Comparison of ENCODE assay signal across 1 cellular context in genomic region chr17:39952665-39953470, GRCh38.
TF ChIP-seq lines count a peak whose summit lies in the region.

No MANE protein-coding gene starts in this region.

TF ChIP-seq in HepG2, 621 proteins besides CTCF, POLR2A, EP300 and RAD21 (continued from another document and continues in another):
- 0 out of 2 replicates have a peak, but pooled peaks have one; percentile 62 for TF ChIP-seq ZNF713 (CRISPR knock-in tag; IDR thresholded peaks at IDR 0.05)
- 0 out of 2 replicates have a peak, but pooled peaks have one; percentile 18 for TF ChIP-seq KDM5B (CRISPR knock-in tag; IDR thresholded peaks at IDR 0.05; ENCODE audit: borderline replicate concordance)
- peak; percentile 88; the same call in 1 of the 2 replicates for TF ChIP-seq ZNF619 (CRISPR knock-in tag; IDR thresholded peaks at IDR 0.05)
- peak; percentile 30 for TF ChIP-seq ASH2L (IDR thresholded peaks at IDR 0.05; ENCODE audit: insufficient read length, low read depth, low read length)
- TF ChIP-seq ZNF746 (CRISPR knock-in tag; IDR thresholded peaks at IDR 0.05), result no peak
- peak; percentile 33; the same call in 1 of the 2 replicates for TF ChIP-seq ZNF281 (CRISPR knock-in tag; IDR thresholded peaks at IDR 0.05; ENCODE audit: borderline replicate concordance)
- TF ChIP-seq HNRNPLL (IDR thresholded peaks at IDR 0.05; ENCODE audit: low read depth, low read length, poor library complexity, severe bottlenecking), result no peak
- 0 out of 2 replicates have a peak, but pooled peaks have one; percentile 14 for TF ChIP-seq PCBP1 (IDR thresholded peaks at IDR 0.05; ENCODE audit: borderline replicate concordance, low read depth, low read length)
- TF ChIP-seq ZNF17 (CRISPR knock-in tag; IDR thresholded peaks at IDR 0.05), result no peak
- TF ChIP-seq HCFC1 (IDR thresholded peaks at IDR 0.05; ENCODE audit: low read depth, low read length), result no peak
- peak; percentile 21; the same call in 1 of the 2 replicates for TF ChIP-seq HNF4A (CRISPR knock-in tag; IDR thresholded peaks at IDR 0.05)
- no peak for TF ChIP-seq ZNF329 (CRISPR knock-in tag; IDR thresholded peaks at IDR 0.05; ENCODE audit: low read depth)
- 0 out of 2 replicates have a peak, but pooled peaks have one; percentile 37 for TF ChIP-seq POGK (CRISPR knock-in tag; conservative IDR thresholded peaks at IDR 0.05)
- TF ChIP-seq FOXC1 (CRISPR knock-in tag; IDR thresholded peaks at IDR 0.05; ENCODE audit: borderline replicate concordance), result 0 out of 2 replicates have a peak, but pooled peaks have one; percentile 58
- TF ChIP-seq HMG20B (CRISPR knock-in tag; conservative IDR thresholded peaks at IDR 0.05), result no peak
- TF ChIP-seq ZNF501 (CRISPR knock-in tag; IDR thresholded peaks at IDR 0.05), result no peak
- 0 out of 2 replicates have a peak, but pooled peaks have one; percentile 49 for TF ChIP-seq KLF12 (CRISPR knock-in tag; IDR thresholded peaks at IDR 0.05; ENCODE audit: borderline replicate concordance)
- TF ChIP-seq ATF2 (CRISPR knock-in tag; IDR thresholded peaks at IDR 0.05), result no peak
- TF ChIP-seq NR0B2 (CRISPR knock-in tag; IDR thresholded peaks at IDR 0.05), result no peak
- TF ChIP-seq KAT8 (CRISPR knock-in tag; IDR thresholded peaks at IDR 0.05), result 0 out of 2 replicates have a peak, but pooled peaks have one; percentile 37
- TF ChIP-seq LCORL (IDR thresholded peaks at IDR 0.05), result no peak
- TF ChIP-seq LCORL (CRISPR knock-in tag; IDR thresholded peaks at IDR 0.05), result peak; percentile 85
- TF ChIP-seq ZNF687 (CRISPR knock-in tag; IDR thresholded peaks at IDR 0.05), result peak; percentile 65; the same call in 1 of the 2 replicates
- peak; percentile 72 for TF ChIP-seq SP5 (CRISPR knock-in tag; IDR thresholded peaks at IDR 0.05; ENCODE audit: borderline replicate concordance, low read depth)
- TF ChIP-seq ZNF101 (CRISPR knock-in tag; IDR thresholded peaks at IDR 0.05; ENCODE audit: borderline replicate concordance, low read depth), result no peak
- TF ChIP-seq MXI1 (IDR thresholded peaks at IDR 0.05; ENCODE audit: borderline replicate concordance, low read depth, low read length), result peak; percentile 61; the same call in 1 of the 3 replicates
- TF ChIP-seq HBP1 (CRISPR knock-in tag; IDR thresholded peaks at IDR 0.05; ENCODE audit: low read depth), result 0 out of 2 replicates have a peak, but pooled peaks have one; percentile 36
- TF ChIP-seq YY1 (IDR thresholded peaks at IDR 0.05; ENCODE audit: insufficient read depth, insufficient replicate concordance, low read depth, low read length), result peak; percentile 71
- TF ChIP-seq MED1 (CRISPR knock-in tag; IDR thresholded peaks at IDR 0.05), result peak; percentile 36; the same call in 1 of the 2 replicates
- peak; percentile 36; the same call in 1 of the 2 replicates for TF ChIP-seq TFAP4 (IDR thresholded peaks at IDR 0.05; ENCODE audit: borderline replicate concordance, low read depth)
- TF ChIP-seq PRDM15 (CRISPR knock-in tag; IDR thresholded peaks at IDR 0.05), result no peak
